ENCODE assay signal across 8 cellular contexts in the genomic region with DNA sequence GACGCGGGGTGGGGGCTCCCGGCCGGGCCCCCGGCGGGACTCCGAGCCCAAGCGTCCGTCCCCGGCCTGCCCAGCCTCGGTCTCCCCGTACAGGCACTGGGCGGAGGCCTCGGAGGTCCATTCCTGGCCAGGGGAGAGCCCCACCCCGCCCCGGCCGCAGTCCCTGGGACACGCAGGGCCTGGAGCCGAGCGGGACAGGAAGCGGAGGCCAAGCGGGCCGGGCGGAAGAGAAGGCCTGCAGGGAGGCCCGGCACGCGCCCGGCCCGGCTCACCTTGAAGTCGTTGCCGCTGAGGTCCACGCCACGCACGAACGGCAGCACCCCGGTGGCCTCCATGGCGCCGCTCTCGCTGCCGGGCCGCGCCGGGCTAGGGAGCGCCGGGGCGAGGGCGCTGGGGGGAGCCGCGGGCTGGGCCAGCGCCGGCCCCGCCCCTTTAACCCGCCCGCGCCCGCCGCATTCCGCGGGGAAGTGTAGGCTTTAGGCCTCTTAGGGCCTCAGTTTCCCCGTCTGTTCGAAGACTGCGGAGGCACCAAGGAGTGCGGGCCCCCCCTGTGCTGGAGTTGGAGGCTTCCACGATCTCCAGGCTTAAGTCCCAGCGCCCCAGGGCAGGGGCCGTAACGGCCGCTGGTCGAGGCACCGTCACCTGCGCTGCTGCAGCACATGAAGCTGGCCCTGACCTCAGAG. TPM values are rescaled to one million over a fixed set of nuclear protein-coding genes. Genes with fewer than 3 reads are reported as not detected.
DNase-seq lines count a peak whose midpoint lies in the region; ATAC-seq and TF ChIP-seq lines count a peak whose summit lies in the region.

A gene (minus strand): TSS at position 383 of the 683 bp plus-strand sequence. CDS start 48 bp downstream, at position 335.

- peak; percentile 29 for DNase-seq in DMS53 treated with DMSO at 0.1 percent for 48 hours (lab: John Stamatoyannopoulos, UW; ENCODE audit: unreplicated experiment)
- no peak for DNase-seq in Panc1 (ENCODE audit: low read depth, low spot score)
- peak; percentile 46 for DNase-seq in activated effector memory CD4-positive, alpha-beta T cell treated with Interleukin-2 at 50 U/mL for 16 hours
- peak; percentile 17 for DNase-seq in fibroblast of pulmonary artery (ENCODE audit: low read depth)
- DNase-seq in naive thymus-derived CD4-positive, alpha-beta T cell: peak; percentile 32 to 73 (median 53)
- no peak for DNase-seq in NCI-H187 treated with DMSO at 0.1 percent for 48 hours (lab: John Stamatoyannopoulos, UW)

- intact Hi-C loops in Panc1 (cut with micrococcal nuclease; ENCODE audit: unreplicated experiment): no loop called here
- intact Hi-C loops in naive thymus-derived CD4-positive, alpha-beta T cell (cut with micrococcal nuclease): loop anchor here in 1 of 2 donors (1.0 kb wide), 1 partner anchor 10 kb away; no protein-coding TSS in a partner anchor

- peaks cover 12% of the 10 kb centered on the region for H3K4me1 ChIP-seq in HEK293 (ENCODE audit: control insufficient read depth, insufficient read depth, low read length)
- peaks cover 13% of the 10 kb centered on the region for H3K4me1 ChIP-seq in Panc1 (ENCODE audit: control insufficient read depth, insufficient read depth, low read length)
- H3K4me1 ChIP-seq in naive thymus-derived CD4-positive, alpha-beta T cell (ENCODE audit: control insufficient read depth in 2 of 2, insufficient read depth in 2 of 2, low read length in 2 of 2): peaks cover 29 to 47% of the 10 kb centered on the region in 2 donors
- peaks cover 53% of the 10 kb centered on the region for H3K4me1 ChIP-seq in stomach smooth muscle (ENCODE audit: control insufficient read depth, insufficient read depth, low read length)

- peak within 1 kb of the TSS; percentile 93 to 98 (median 96) for H3K4me3 Mint-ChIP-seq in naive thymus-derived CD4-positive, alpha-beta T cell

- peaks cover 0 to 2% (median 0%) of the 10 kb centered on the region in 11 donors for H3K9me3 Mint-ChIP-seq in naive thymus-derived CD4-positive, alpha-beta T cell

- peak; percentile 72 for ATAC-seq in Panc1
- ATAC-seq in naive thymus-derived CD4-positive, alpha-beta T cell: peak; percentile 55

- no peaks in the 10 kb centered on the region for H3K27me3 Mint-ChIP-seq in naive thymus-derived CD4-positive, alpha-beta T cell

- H3K36me3 Mint-ChIP-seq in naive thymus-derived CD4-positive, alpha-beta T cell: peaks cover 0 to 7% (median 5%) of the 10 kb centered on the region in 5 donors

- H3K9me3 ChIP-seq in HEK293 (ENCODE audit: control insufficient read depth, insufficient read depth, low read depth, low read length) (no peaks in the 10 kb centered on the region), Panc1 (ENCODE audit: control insufficient read depth, insufficient read depth, low read depth, low read length) (no peaks in the 10 kb centered on the region), stomach smooth muscle (ENCODE audit: control insufficient read depth in 2 of 2, low read length in 2 of 2) (no peaks in the 10 kb centered on the region)
- no peaks in the 10 kb centered on the region for H3K9me3 ChIP-seq in naive thymus-derived CD4-positive, alpha-beta T cell (ENCODE audit: control insufficient read depth in 2 of 3, low read length in 3 of 3)

- in situ Hi-C loops in Panc1 (cut with HindIII; ENCODE audit: low pct_unique_long_range_greater_than_20kb, low sequenced_read_pairs): no loop called here

- H3K36me3 ChIP-seq in HEK293 (ENCODE audit: control insufficient read depth in 2 of 2, insufficient read depth in 1 of 2, low read length in 2 of 2): peaks cover 5 to 48% of the 10 kb centered on the region in 2 experiments
- H3K36me3 ChIP-seq in Panc1 (ENCODE audit: control insufficient read depth, insufficient read depth, low read length): peaks cover 3% of the 10 kb centered on the region; the same call in 1 of the 2 replicates
- H3K36me3 ChIP-seq in naive thymus-derived CD4-positive, alpha-beta T cell (ENCODE audit: control insufficient read depth in 2 of 3, insufficient read depth in 3 of 3, low read length in 3 of 3): peaks cover 3 to 43% (median 5%) of the 10 kb centered on the region in 3 experiments
- peaks cover 29 to 36% of the 10 kb centered on the region in 2 donors for H3K36me3 ChIP-seq in stomach smooth muscle (ENCODE audit: control insufficient read depth in 2 of 2, insufficient read depth in 2 of 2, low read length in 2 of 2)

- peak within 1 kb of the TSS; percentile 86 to 93 (median 89) for H3K27ac Mint-ChIP-seq in naive thymus-derived CD4-positive, alpha-beta T cell

- CTCF ChIA-PET in HEK293 (lab: Yijun Ruan, JAX) (interaction anchor here (0.7 kb wide), 1 partner anchor 158 kb away, joined by 4 read pairs; no protein-coding TSS in a partner anchor), Panc1 (lab: Charles Lee) (interaction anchor here (0.6 kb wide), 1 partner anchor 492 kb away, joined by 3 read pairs; no protein-coding TSS in a partner anchor)
- CTCF ChIA-PET in naive thymus-derived CD4-positive, alpha-beta T cell (lab: Charles Lee): no interaction called here

- H3K27ac ChIP-seq in HEK293 (ENCODE audit: extremely low read depth, low read depth, low read length) (peak within 1 kb of the TSS; percentile 96), Panc1 (ENCODE audit: low read length) (peak within 1 kb of the TSS; percentile 86), stomach smooth muscle (ENCODE audit: low read length) (peak within 1 kb of the TSS; percentile 82)
- H3K27ac ChIP-seq in naive thymus-derived CD4-positive, alpha-beta T cell (ENCODE audit: low read depth, low read length): peak within 1 kb of the TSS; percentile 84

- H3K9ac ChIP-seq in stomach smooth muscle (ENCODE audit: low read length in 2 of 2): peak within 1 kb of the TSS; percentile 86 to 88

- peaks cover 11 to 60% (median 38%) of the 10 kb centered on the region in 7 donors for H3K4me1 Mint-ChIP-seq in naive thymus-derived CD4-positive, alpha-beta T cell

- no peaks in the 10 kb centered on the region for H3K27me3 ChIP-seq in Panc1 (ENCODE audit: control insufficient read depth, insufficient read depth, low read length)
- no peaks in the 10 kb centered on the region for H3K27me3 ChIP-seq in naive thymus-derived CD4-positive, alpha-beta T cell (ENCODE audit: control insufficient read depth in 2 of 2, insufficient read depth in 2 of 2, low read length in 2 of 2)
- H3K27me3 ChIP-seq in stomach smooth muscle (ENCODE audit: control insufficient read depth in 1 of 2, insufficient read depth in 2 of 2, low read length in 2 of 2): no peaks in the 10 kb centered on the region

- BruUV-seq in Panc1 (replicated peaks; lab: Mats Ljungman, UMichigan): no TSS peak

- POLR2A ChIA-PET in HEK293 (lab: Yijun Ruan, JAX) (interaction anchor here (0.8 to 4.2 kb wide), 5 partner anchors 10 to 70 kb away, joined by 4 to 24 read pairs (median 5); a partner anchor contains a TSS), Panc1 (lab: Charles Lee) (no interaction called here)
- POLR2A ChIA-PET in naive thymus-derived CD4-positive, alpha-beta T cell (lab: Charles Lee): interaction anchor here (0.6 to 0.8 kb wide), 2 partner anchors 14 to 76 kb away, joined by 3 read pairs; no protein-coding TSS in a partner anchor

- TF ChIP-seq CTCF in HEK293 (tag by site-specific recombination; IDR thresholded peaks at IDR 0.05) (no peak), Panc1 (IDR thresholded peaks at IDR 0.05) (no peak), fibroblast of pulmonary artery (IDR thresholded peaks at IDR 0.05; ENCODE audit: low read length, missing control alignments) (no peak)

- H3K4me3 ChIP-seq in HEK293 (ENCODE audit: low read depth, low read length) (peak within 1 kb of the TSS; percentile 83), Panc1 (ENCODE audit: low read depth in 2 of 2, low read length in 2 of 2) (peak within 1 kb of the TSS; percentile 79 to 88), fibroblast of pulmonary artery (replicated peaks; ENCODE audit: low read depth, low read length) (peak within 1 kb of the TSS; percentile 84), stomach smooth muscle (ENCODE audit: low read length in 2 of 2) (peak within 1 kb of the TSS; percentile 88 to 93)
- H3K4me3 ChIP-seq in naive thymus-derived CD4-positive, alpha-beta T cell (ENCODE audit: low read length): peak within 1 kb of the TSS; percentile 79

TF ChIP-seq in HEK293, 187 proteins besides CTCF, POLR2A, EP300 and RAD21 (continues in another document):
- TF ChIP-seq ZNF658 (tag by site-specific recombination; IDR thresholded peaks at IDR 0.05) (no peak), ZNF202 (tag by site-specific recombination; IDR thresholded peaks at IDR 0.05; ENCODE audit: borderline replicate concordance) (no peak), BCL11A (tag by site-specific recombination; IDR thresholded peaks at IDR 0.05; ENCODE audit: low read depth) (no peak), KLF10 (tag by site-specific recombination; IDR thresholded peaks at IDR 0.05) (peak; percentile 54; the same call in 1 of the 2 replicates), HOXD13 (CRISPR knock-in tag; IDR thresholded peaks at IDR 0.05; ENCODE audit: borderline replicate concordance) (no peak), ZNF670 (tag by site-specific recombination; IDR thresholded peaks at IDR 0.05; ENCODE audit: low read depth) (no peak)
- TF ChIP-seq, protein P1, sequence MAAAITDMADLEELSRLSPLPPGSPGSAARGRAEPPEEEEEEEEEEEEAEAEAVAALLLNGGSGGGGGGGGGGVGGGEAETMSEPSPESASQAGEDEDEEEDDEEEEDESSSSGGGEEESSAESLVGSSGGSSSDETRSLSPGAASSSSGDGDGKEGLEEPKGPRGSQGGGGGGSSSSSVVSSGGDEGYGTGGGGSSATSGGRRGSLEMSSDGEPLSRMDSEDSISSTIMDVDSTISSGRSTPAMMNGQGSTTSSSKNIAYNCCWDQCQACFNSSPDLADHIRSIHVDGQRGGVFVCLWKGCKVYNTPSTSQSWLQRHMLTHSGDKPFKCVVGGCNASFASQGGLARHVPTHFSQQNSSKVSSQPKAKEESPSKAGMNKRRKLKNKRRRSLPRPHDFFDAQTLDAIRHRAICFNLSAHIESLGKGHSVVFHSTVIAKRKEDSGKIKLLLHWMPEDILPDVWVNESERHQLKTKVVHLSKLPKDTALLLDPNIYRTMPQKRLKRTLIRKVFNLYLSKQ (tag by site-specific recombination; IDR thresholded peaks at IDR 0.05; ENCODE audit: borderline replicate concordance): no peak

RNA-seq across cellular contexts. Expression of the gene that starts here (rescaled TPM):
- total RNA-seq in Panc1 (2021; ENCODE audit: unreplicated experiment): 207 TPM
- 215 TPM for polyA plus RNA-seq in Panc1 (2012; ENCODE audit: insufficient read length)
- total RNA-seq in naive thymus-derived CD4-positive, alpha-beta T cell: 100 to 1,000 TPM; 253 to 348 (median 303) TPM
- polyA plus RNA-seq in naive thymus-derived CD4-positive, alpha-beta T cell: 100 to 1,000 TPM in 1 of 2 donors, 10 to 100 TPM in 1; 93.1 to 198 TPM

Comparison
In these comparisons a context has a peak if more than half of its experiments do, and no peak if none do; other contexts are left out.
1. DNase-seq: peak in DMS53 treated with DMSO at 0.1 percent for 48 hours (single experiment), activated effector memory CD4-positive, alpha-beta T cell treated with Interleukin-2 at 50 U/mL for 16 hours (single experiment), fibroblast of pulmonary artery (single experiment) and naive thymus-derived CD4-positive, alpha-beta T cell (9 of 9); none in Panc1 (single experiment) and NCI-H187 treated with DMSO at 0.1 percent for 48 hours (single experiment).
2. Peak in every context shown above with its lines, with median percentiles within 50 percentile points of each other: H3K27ac ChIP-seq and H3K4me3 ChIP-seq.